Comparison of ENCODE assay signal across 20 cellular contexts in the genomic region with DNA sequence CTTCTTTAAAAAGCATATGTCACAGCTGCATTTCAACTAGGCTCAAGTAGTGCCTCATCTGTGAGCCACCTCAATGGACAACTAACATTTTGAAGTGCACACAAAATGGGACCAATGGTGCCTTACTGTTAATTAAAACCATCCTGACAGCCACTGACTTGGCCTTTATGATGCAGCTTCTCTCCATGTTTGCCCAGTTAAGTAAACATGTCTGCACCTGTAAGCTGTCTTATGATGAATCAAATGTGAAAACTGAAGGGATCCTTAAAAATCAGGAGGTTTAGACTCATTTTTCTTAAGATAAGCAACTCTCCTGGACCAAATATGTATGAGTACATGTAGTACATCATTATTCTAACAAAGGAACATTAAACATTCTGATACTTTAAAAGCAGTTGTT.
DNase-seq lines count a peak whose midpoint lies in the region; TF ChIP-seq lines count a peak whose summit lies in the region.
"Had no signal": no experiment of that assay in that cellular context is flagged by ENCODE, and none has a peak within 500 bp of the region (broad histone marks: within the 10 kb centered on the region; RNA-seq: fewer than 3 reads in every experiment).

No MANE protein-coding gene starts in this region.

- intact Hi-C loops in lower leg skin (cut with DNase I; ENCODE audit: low total_unique reads): no loop called here
- intact Hi-C loops in spleen (cut with DNase I; ENCODE audit: low total_unique reads): no loop called here

- no peaks in the 10 kb centered on the region for H3K4me1 ChIP-seq in spleen
- H3K4me1 ChIP-seq: BLaER1 treated with 17β-estradiol and CSF1 and Interleukin-3, amounts not matched to agents 10 nM and 100 nM; left ventricle myocardium inferior; parathyroid adenoma had no signal

- H3K27ac ChIP-seq in spleen: no peak overlapping the region
- H3K27ac ChIP-seq: BLaER1 treated with 17β-estradiol and CSF1 and Interleukin-3, amounts not matched to agents 10 nM and 100 nM; left ventricle myocardium inferior; parathyroid adenoma; SJSA1; thoracic aorta had no signal

- H3K36me3 ChIP-seq in spleen: no peaks in the 10 kb centered on the region
- H3K36me3 ChIP-seq: left ventricle myocardium inferior, SJSA1, thoracic aorta had no signal

- H3K9me3 ChIP-seq in spleen: no peaks in the 10 kb centered on the region
- H3K9me3 ChIP-seq: BLaER1 treated with 17β-estradiol and CSF1 and Interleukin-3, amounts not matched to agents 10 nM and 100 nM; left ventricle myocardium inferior; SJSA1; thoracic aorta had no signal

- H3K27me3 ChIP-seq in spleen (replicated peaks in 1 of 7): no peaks in the 10 kb centered on the region
- H3K27me3 ChIP-seq: BLaER1 treated with 17β-estradiol and CSF1 and Interleukin-3, amounts not matched to agents 10 nM and 100 nM; SJSA1 had no signal

- DNase-seq in DMS53 (lab: John Stamatoyannopoulos, UW): peak; percentile 65
- DNase-seq in NCI-H1092 (lab: John Stamatoyannopoulos, UW): peak; percentile 55
- peak; percentile 8 for DNase-seq in NCI-H510A (lab: John Stamatoyannopoulos, UW)
- peak; percentile 97 for DNase-seq in SHP77 treated with DMSO at 0.1 percent for 48 hours (lab: John Stamatoyannopoulos, UW)
- no peak for DNase-seq in lower leg skin (ENCODE audit: low spot score in 2 of 2)
- no peak for DNase-seq in spleen
- no peak for DNase-seq in NK-92 treated with Interleukin-12 subunit alpha and Interleukin-12 subunit beta, amount 100 ng/mL, for 24 hours (lab: John Stamatoyannopoulos, UW)
- no peak for DNase-seq in DMS79 treated with DMSO at 0.1 percent for 48 hours (lab: John Stamatoyannopoulos, UW)
- DNase-seq: activated CD4-positive, alpha-beta T cell treated with anti-CD3 and anti-CD28 coated beads, Interleukin-2, amount 10 ng/mL, durations not matched to agents 7 days and 5 days; activated gamma-delta T cell treated with Interleukin-2 at 50 U/mL for 16 hours; activated T-cell treated with anti-CD3 and anti-CD28 coated beads, Interleukin-2, amount 50 U/mL, for 4 hours; left ventricle myocardium inferior; MV-4-11; stimulated activated CD4-positive, alpha-beta T cell treated with anti-CD3 and anti-CD28 coated beads, Interleukin-2, amount 100 ng/mL, for 24 hours; stimulated activated naive CD8-positive, alpha-beta T cell treated with anti-CD3 and anti-CD28 coated beads, Interleukin-15, Interleukin-2, amounts not matched to agents 100 U/mL and 50 U/mL, for 24 hours; T1000 had no signal

- TF ChIP-seq POLR2A in lower leg skin (IDR thresholded peaks at IDR 0.05): no peak
- no peak for TF ChIP-seq POLR2A in spleen (IDR thresholded peaks at IDR 0.05)

- no peak for TF ChIP-seq CTCF in lower leg skin (IDR thresholded peaks at IDR 0.05)
- TF ChIP-seq CTCF in spleen (IDR thresholded peaks at IDR 0.05 in 8 of 11, conservative IDR thresholded peaks at IDR 0.05 in 3 of 11): no peak

- H3K4me3 ChIP-seq in lower leg skin (ENCODE audit: low read depth, poor library complexity, severe bottlenecking): no peak overlapping the region
- no peak overlapping the region for H3K4me3 ChIP-seq in spleen
- H3K4me3 ChIP-seq: BLaER1 treated with 17β-estradiol and CSF1 and Interleukin-3, amounts not matched to agents 10 nM and 100 nM; left ventricle myocardium inferior; SJSA1; thoracic aorta had no signal

Comparison
In these comparisons a context has a peak if more than half of its experiments do, and no peak if none do; other contexts are left out.
1. DNase-seq: peak in DMS53 (single experiment), NCI-H1092 (single experiment), NCI-H510A (single experiment) and SHP77 treated with DMSO at 0.1 percent for 48 hours (single experiment); none in lower leg skin (0 of 2), spleen (single experiment), NK-92 treated with Interleukin-12 subunit alpha and Interleukin-12 subunit beta, amount 100 ng/mL, for 24 hours (single experiment) and DMS79 treated with DMSO at 0.1 percent for 48 hours (single experiment).